Comparison of ENCODE assay signal across 8 cellular contexts in the genomic region with DNA sequence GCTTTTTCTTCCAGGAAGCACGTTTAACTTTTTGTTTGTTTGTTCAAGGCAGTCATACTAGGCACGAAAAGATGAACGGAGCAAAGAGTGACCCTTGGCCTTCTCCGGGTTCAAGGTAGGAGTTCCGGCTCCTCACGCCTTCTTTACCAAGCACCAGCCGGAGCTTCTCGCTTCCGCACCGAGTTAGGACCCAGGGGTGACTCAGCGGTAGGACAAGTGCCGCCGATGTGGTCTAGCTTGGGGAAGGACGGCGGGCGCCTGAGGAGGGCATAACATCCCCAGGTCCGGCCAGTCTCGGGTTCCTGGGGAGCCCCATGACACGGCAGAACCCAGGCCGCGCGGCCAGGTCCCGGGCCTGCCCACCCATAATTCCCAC. TPM values are rescaled to one million over a fixed set of nuclear protein-coding genes. Genes with fewer than 3 reads are reported as not detected.
DNase-seq lines count a peak whose midpoint lies in the region; ATAC-seq and TF ChIP-seq lines count a peak whose summit lies in the region.

No MANE protein-coding gene starts in this region.

- H3K27ac ChIP-seq in KMS-11 (peak overlapping the region; percentile 78), ectodermal cell (ENCODE audit: insufficient read depth, low read depth, low read length, poor library complexity, severe bottlenecking) (peak overlapping the region; percentile 75)

- DNase-seq in WTC11 (ENCODE audit: low spot score) (no peak), mucosa of descending colon (peak in 1 of 3 donors; percentile 57), NCI-H2081 treated with DMSO at 0.1 percent for 48 hours (lab: John Stamatoyannopoulos, UW) (no peak)
- DNase-seq in stimulated activated naive CD8-positive, alpha-beta T cell treated with anti-CD3 and anti-CD28 coated beads, Interleukin-15, Interleukin-2, amounts not matched to agents 100 U/mL and 50 U/mL, for 24 hours: peak; percentile 70

- peaks cover 63% of the 10 kb centered on the region for H3K79me2 ChIP-seq in KMS-11 (ENCODE audit: insufficient read depth, low read depth)

- H3K4me1 Mint-ChIP-seq in WTC11: peaks cover 27% of the 10 kb centered on the region

- H3K36me3 Mint-ChIP-seq in WTC11: peaks cover 5% of the 10 kb centered on the region

- H3K36me3 ChIP-seq in ES-I3 (ENCODE audit: insufficient read depth, low read length) (peaks cover under 1% of the 10 kb centered on the region; the same call in 1 of the 2 replicates), KMS-11 (ENCODE audit: insufficient read depth) (peaks cover 7% of the 10 kb centered on the region; the same call in 1 of the 2 replicates), ectodermal cell (ENCODE audit: control insufficient read depth, insufficient read depth, low read length) (peaks cover 5% of the 10 kb centered on the region), mucosa of descending colon (ENCODE audit: low read depth) (no peaks in the 10 kb centered on the region)

- H3K27me3 Mint-ChIP-seq in WTC11 (ENCODE audit: low read depth): no peaks in the 10 kb centered on the region

- WGBS in ectodermal cell, 2 experiments: 1% methylated on average over 23 of the region's 23 CpGs

- no peaks in the 10 kb centered on the region for H3K9me3 ChIP-seq in ES-I3 (ENCODE audit: control insufficient read depth, insufficient read depth, low read length)
- H3K9me3 ChIP-seq in ectodermal cell (ENCODE audit: control insufficient read depth, low read length): no peaks in the 10 kb centered on the region
- no peaks in the 10 kb centered on the region for H3K9me3 ChIP-seq in mucosa of descending colon

- no peaks in the 10 kb centered on the region for H3K9me3 Mint-ChIP-seq in WTC11

- POLR2A ChIA-PET in WTC11 (lab: Charles Lee): interaction anchor here (0.5 to 2.2 kb wide), 6 partner anchors 10 to 172 kb away, joined by 3 to 15 read pairs (median 4); a partner anchor contains a TSS

- no peaks in the 10 kb centered on the region for H3K27me3 ChIP-seq in KMS-11 (ENCODE audit: insufficient read depth, low read depth)
- no peaks in the 10 kb centered on the region for H3K27me3 ChIP-seq in ectodermal cell (ENCODE audit: control insufficient read depth, insufficient read depth, low read length, poor library complexity, severe bottlenecking)

- peak overlapping the region; percentile 88 for H3K4me3 Mint-ChIP-seq in WTC11

- TF ChIP-seq CTCF in KMS-11 (conservative IDR thresholded peaks at IDR 0.05; ENCODE audit: low read depth, low read length): no peak
- TF ChIP-seq CTCF in WTC11 (IDR thresholded peaks at IDR 0.05): no peak
- TF ChIP-seq CTCF in mucosa of descending colon (IDR thresholded peaks at IDR 0.05): no peak

- peak overlapping the region; percentile 64 for H3K4me2 ChIP-seq in KMS-11

- H3K4me3 ChIP-seq in KMS-11 (IDR thresholded peaks at IDR 0.05; ENCODE audit: insufficient read depth, low read depth, low read length): peak overlapping the region; percentile 83
- H3K4me3 ChIP-seq in ectodermal cell (ENCODE audit: insufficient read depth, low read depth, low read length): peak overlapping the region; percentile 92
- peak overlapping the region; percentile 81 for H3K4me3 ChIP-seq in mucosa of descending colon

- H4K20me1 ChIP-seq in KMS-11 (ENCODE audit: insufficient read depth): peaks cover 22% of the 10 kb centered on the region

- H3K27ac Mint-ChIP-seq in WTC11: peak overlapping the region; percentile 90

- H3K9ac ChIP-seq in ES-I3 (ENCODE audit: low read depth, low read length) (peak overlapping the region; percentile 95), KMS-11 (peak overlapping the region; percentile 72)

- CTCF ChIA-PET in WTC11 (lab: Charles Lee): interaction anchor here (0.6 to 2.8 kb wide), 11 partner anchors 28 to 161 kb away, joined by 3 to 15 read pairs (median 4); a partner anchor contains a TSS

- no peaks in the 10 kb centered on the region; the same call in 1 of the 2 replicates for H3K4me1 ChIP-seq in ES-I3 (ENCODE audit: insufficient read depth, low read length)
- peaks cover 33% of the 10 kb centered on the region for H3K4me1 ChIP-seq in KMS-11 (ENCODE audit: low read depth, poor library complexity, severe bottlenecking)
- H3K4me1 ChIP-seq in ectodermal cell (ENCODE audit: control insufficient read depth, insufficient read depth, low read length): no peaks in the 10 kb centered on the region
- H3K4me1 ChIP-seq in mucosa of descending colon (ENCODE audit: low read depth): peaks cover 21% of the 10 kb centered on the region

- ATAC-seq in GM21786 (IDR thresholded peaks at IDR 0.05; ENCODE audit: unreplicated experiment) (peak; percentile 17), WTC11 (peak; percentile 10; the same call in 1 of the 2 replicates), mucosa of descending colon (peak; percentile 69)
- ATAC-seq in stimulated activated naive CD8-positive, alpha-beta T cell treated with anti-CD3 and anti-CD28 coated beads, Interleukin-15, Interleukin-2, amounts not matched to agents 100 U/mL and 50 U/mL, for 24 hours: peak; percentile 66

- intact Hi-C loops in mucosa of descending colon (cut with DNase I, micrococcal nuclease): no loop called here

- peak overlapping the region; percentile 69; the same call in 1 of the 2 replicates for H2AFZ ChIP-seq in KMS-11 (ENCODE audit: low read depth)

TF ChIP-seq in WTC11, 78 proteins besides CTCF, POLR2A, EP300 and RAD21 (continues in another document):
- TF ChIP-seq CREM (CRISPR knock-in tag; IDR thresholded peaks at IDR 0.05): 0 out of 2 replicates have a peak, but pooled peaks have one; percentile 9
- TF ChIP-seq, protein P1, sequence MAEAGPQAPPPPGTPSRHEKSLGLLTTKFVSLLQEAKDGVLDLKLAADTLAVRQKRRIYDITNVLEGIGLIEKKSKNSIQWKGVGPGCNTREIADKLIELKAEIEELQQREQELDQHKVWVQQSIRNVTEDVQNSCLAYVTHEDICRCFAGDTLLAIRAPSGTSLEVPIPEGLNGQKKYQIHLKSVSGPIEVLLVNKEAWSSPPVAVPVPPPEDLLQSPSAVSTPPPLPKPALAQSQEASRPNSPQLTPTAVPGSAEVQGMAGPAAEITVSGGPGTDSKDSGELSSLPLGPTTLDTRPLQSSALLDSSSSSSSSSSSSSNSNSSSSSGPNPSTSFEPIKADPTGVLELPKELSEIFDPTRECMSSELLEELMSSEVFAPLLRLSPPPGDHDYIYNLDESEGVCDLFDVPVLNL (CRISPR knock-in tag; IDR thresholded peaks at IDR 0.05; ENCODE audit: borderline replicate concordance, low read depth): no peak
- no peak for TF ChIP-seq ZNF121 (CRISPR knock-in tag; IDR thresholded peaks at IDR 0.05)
- no peak for TF ChIP-seq ZNF396 (CRISPR knock-in tag; IDR thresholded peaks at IDR 0.05; ENCODE audit: borderline replicate concordance)
- TF ChIP-seq GABPB1 (CRISPR knock-in tag; IDR thresholded peaks at IDR 0.05): no peak
- TF ChIP-seq, protein P2, sequence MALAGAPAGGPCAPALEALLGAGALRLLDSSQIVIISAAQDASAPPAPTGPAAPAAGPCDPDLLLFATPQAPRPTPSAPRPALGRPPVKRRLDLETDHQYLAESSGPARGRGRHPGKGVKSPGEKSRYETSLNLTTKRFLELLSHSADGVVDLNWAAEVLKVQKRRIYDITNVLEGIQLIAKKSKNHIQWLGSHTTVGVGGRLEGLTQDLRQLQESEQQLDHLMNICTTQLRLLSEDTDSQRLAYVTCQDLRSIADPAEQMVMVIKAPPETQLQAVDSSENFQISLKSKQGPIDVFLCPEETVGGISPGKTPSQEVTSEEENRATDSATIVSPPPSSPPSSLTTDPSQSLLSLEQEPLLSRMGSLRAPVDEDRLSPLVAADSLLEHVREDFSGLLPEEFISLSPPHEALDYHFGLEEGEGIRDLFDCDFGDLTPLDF (CRISPR knock-in tag; IDR thresholded peaks at IDR 0.05): no peak
- no peak for TF ChIP-seq NR1H2 (CRISPR knock-in tag; IDR thresholded peaks at IDR 0.05)
- no peak for TF ChIP-seq SOX15 (CRISPR knock-in tag; IDR thresholded peaks at IDR 0.05)
- no peak for TF ChIP-seq TEAD4 (CRISPR knock-in tag; IDR thresholded peaks at IDR 0.05)
- TF ChIP-seq JUN (CRISPR knock-in tag; IDR thresholded peaks at IDR 0.05): 0 out of 2 replicates have a peak, but pooled peaks have one; percentile 12
- TF ChIP-seq TCF7 (CRISPR knock-in tag; IDR thresholded peaks at IDR 0.05; ENCODE audit: low read depth): peak; percentile 74; the same call in 1 of the 2 replicates
- TF ChIP-seq, protein P3, sequence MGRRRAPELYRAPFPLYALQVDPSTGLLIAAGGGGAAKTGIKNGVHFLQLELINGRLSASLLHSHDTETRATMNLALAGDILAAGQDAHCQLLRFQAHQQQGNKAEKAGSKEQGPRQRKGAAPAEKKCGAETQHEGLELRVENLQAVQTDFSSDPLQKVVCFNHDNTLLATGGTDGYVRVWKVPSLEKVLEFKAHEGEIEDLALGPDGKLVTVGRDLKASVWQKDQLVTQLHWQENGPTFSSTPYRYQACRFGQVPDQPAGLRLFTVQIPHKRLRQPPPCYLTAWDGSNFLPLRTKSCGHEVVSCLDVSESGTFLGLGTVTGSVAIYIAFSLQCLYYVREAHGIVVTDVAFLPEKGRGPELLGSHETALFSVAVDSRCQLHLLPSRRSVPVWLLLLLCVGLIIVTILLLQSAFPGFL (CRISPR knock-in tag; IDR thresholded peaks at IDR 0.05; ENCODE audit: borderline replicate concordance): no peak

RNA-seq across cellular contexts. Expression of a gene that starts 0.4 kb away (rescaled TPM):
- total RNA-seq in WTC11 (2021) (115 to 150 TPM (median 119 TPM) in 3 replicates), mucosa of descending colon (100 to 1,000 TPM in 1 of 3 donors, 10 to 100 TPM in 2; 67.9 to 103 (median 71.0) TPM)
- polyA plus RNA-seq in ectodermal cell (2013, experiment 1 of 4): 63.0 TPM
- polyA plus RNA-seq in ectodermal cell (2013, experiment 2 of 4): 65.3 TPM
- polyA plus RNA-seq in ectodermal cell (2013, experiment 3 of 4): 50.9 TPM
- 61.3 TPM for polyA plus RNA-seq in ectodermal cell (2013, experiment 4 of 4)

RNA-seq across cellular contexts. Expression of a gene that starts 28.2 kb away (rescaled TPM):
- total RNA-seq in WTC11 (2021) (50.2 to 60.8 TPM (median 55.9 TPM) in 3 replicates), mucosa of descending colon (100 to 1,000 TPM in 2 of 3 donors, 10 to 100 TPM in 1; 89.8 to 109 (median 107) TPM)
- 26.9 TPM for polyA plus RNA-seq in ectodermal cell (2013, experiment 1 of 4)
- 36.4 TPM for polyA plus RNA-seq in ectodermal cell (2013, experiment 2 of 4)
- polyA plus RNA-seq in ectodermal cell (2013, experiment 3 of 4): 19.7 TPM
- polyA plus RNA-seq in ectodermal cell (2013, experiment 4 of 4): 23.1 TPM

RNA-seq across cellular contexts. Expression of a gene that starts 40.5 kb away (rescaled TPM):
- total RNA-seq in WTC11 (2021): 3.0 to 3.7 TPM (median 3.5 TPM) in 3 replicates
- polyA plus RNA-seq in ectodermal cell (2013, experiment 1 of 4): not detected
- not detected for polyA plus RNA-seq in ectodermal cell (2013, experiment 2 of 4)
- polyA plus RNA-seq in ectodermal cell (2013, experiment 3 of 4): not detected
- not detected for polyA plus RNA-seq in ectodermal cell (2013, experiment 4 of 4)
- 1 to 10 TPM in 1 of 3 donors, under 1 TPM in 2; 0.12 to 6.6 (median 0.34) TPM for total RNA-seq in mucosa of descending colon

RNA-seq across cellular contexts. Expression of a gene that starts 57.8 kb away (rescaled TPM):
- total RNA-seq in WTC11 (2021) (8.9 to 11.1 TPM (median 10.9 TPM) in 3 replicates), mucosa of descending colon (1 to 10 TPM; 2.5 to 4.4 (median 3.5) TPM)
- polyA plus RNA-seq in ectodermal cell (2013, experiment 1 of 4): 10.6 TPM
- polyA plus RNA-seq in ectodermal cell (2013, experiment 2 of 4): 9.6 TPM
- polyA plus RNA-seq in ectodermal cell (2013, experiment 3 of 4): 11.2 TPM
- polyA plus RNA-seq in ectodermal cell (2013, experiment 4 of 4): 11.9 TPM

Comparison
In these comparisons a context has a peak if more than half of its experiments do, and no peak if none do; other contexts are left out.
1. ATAC-seq: peak in every context shown above with its lines; median percentile 69 in mucosa of descending colon; 66 in stimulated activated naive CD8-positive, alpha-beta T cell treated with anti-CD3 and anti-CD28 coated beads, Interleukin-15, Interleukin-2, amounts not matched to agents 100 U/mL and 50 U/mL, for 24 hours; 17 in GM21786; 10 in WTC11.